Comparison of ENCODE assay signal across 10 cellular contexts in the genomic region with DNA sequence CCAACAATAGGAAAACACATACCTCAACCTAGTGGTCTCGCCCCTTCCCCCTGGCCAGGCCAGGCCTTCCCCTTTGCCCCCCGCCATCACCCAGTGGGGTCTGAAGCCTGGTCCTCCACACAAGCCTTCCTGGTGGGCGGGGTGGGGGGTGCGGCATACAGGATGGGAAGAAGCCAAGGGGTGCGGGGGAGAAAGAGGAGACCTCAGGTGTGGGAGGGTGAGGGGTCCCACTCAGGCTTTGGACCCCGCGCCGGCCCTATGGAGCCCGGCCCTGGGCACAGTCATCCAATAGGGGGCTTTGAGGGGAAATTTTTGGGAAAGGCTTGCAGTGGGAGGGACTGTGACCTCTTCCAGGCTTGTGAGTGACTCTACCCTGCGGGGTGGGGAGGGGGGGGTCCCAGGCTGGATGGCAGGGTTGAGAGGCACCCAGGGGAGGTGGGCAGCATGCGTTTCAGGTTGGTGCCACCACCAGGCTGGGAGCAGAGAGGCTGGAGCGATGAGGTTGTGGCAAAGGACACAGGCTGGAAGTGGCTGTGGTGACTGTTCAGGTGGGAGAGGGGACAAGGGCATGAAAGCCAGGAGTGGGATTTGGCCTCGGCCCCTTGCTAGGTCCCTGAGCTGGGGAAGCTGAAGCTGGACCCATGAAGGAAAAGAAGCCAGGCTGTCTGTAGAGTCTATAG. TPM values are rescaled to one million over a fixed set of nuclear protein-coding genes. Genes with fewer than 3 reads are reported as not detected.
DNase-seq lines count a peak whose midpoint lies in the region; ATAC-seq, FAIRE-seq and TF ChIP-seq lines count a peak whose summit lies in the region.
"Had no signal": no experiment of that assay in that cellular context is flagged by ENCODE, and none has a peak within 500 bp of the region (broad histone marks: within the 10 kb centered on the region; RNA-seq: fewer than 3 reads in every experiment).

No MANE protein-coding gene starts in this region.

- CTCF ChIA-PET in HCT116 (lab: Charles Lee), result no interaction called here

- H3K9ac ChIP-seq in BLaER1, result 0 out of 2 replicates have a peak overlapping the region, but pooled peaks have one; percentile 84
- H3K9ac ChIP-seq in HCT116 (ENCODE audit: low read length), result peak overlapping the region; percentile 76; the same call in 1 of the 2 replicates
- no peak overlapping the region for H3K9ac ChIP-seq in astrocyte (ENCODE audit: low read length)

- peaks cover 5% of the 10 kb centered on the region for H3K4me1 Mint-ChIP-seq in astrocyte (ENCODE audit: low read depth, unreplicated experiment)
- H3K4me1 Mint-ChIP-seq in naive thymus-derived CD8-positive, alpha-beta T cell, result peaks cover 8 to 41% (median 34%) of the 10 kb centered on the region in 4 donors

- RAD21 ChIA-PET in HCT116 (lab: Charles Lee; ENCODE audit: low non-redundant PET in 1 of 2, low total read pairs in 2 of 2, uncharacterized antibody in 2 of 2, unreplicated experiment in 2 of 2), result no interaction called here

- no peak for ATAC-seq in HCT116
- no peak for ATAC-seq in naive thymus-derived CD8-positive, alpha-beta T cell
- no peak for ATAC-seq in GM21526 (IDR thresholded peaks at IDR 0.05; ENCODE audit: low FRiP score, unreplicated experiment)
- ATAC-seq in GM19324 (IDR thresholded peaks at IDR 0.05; ENCODE audit: low FRiP score, unreplicated experiment), result no peak

- H3K4me3 ChIP-seq in BLaER1 (no peak overlapping the region), HCT116 (replicated peaks in 1 of 2; ENCODE audit: low read depth in 1 of 2, low read length in 2 of 2) (peak overlapping the region; percentile 58 to 77), astrocyte (ENCODE audit: insufficient read depth, low read depth, low read length) (no peak overlapping the region)

- no peak overlapping the region for H3K27ac ChIP-seq in BLaER1
- no peak overlapping the region for H3K27ac ChIP-seq in HCT116 (ENCODE audit: low read depth, low read length)
- H3K27ac ChIP-seq in astrocyte (ENCODE audit: low read depth, low read length), result no peak overlapping the region

- no peak for FAIRE-seq in astrocyte (lab: Jason Lieb, UNC)

- H3K36me3 ChIP-seq in BLaER1 (no peaks in the 10 kb centered on the region), HCT116 (ENCODE audit: control insufficient read depth in 1 of 2, insufficient read depth in 2 of 2, low read length in 2 of 2) (no peaks in the 10 kb centered on the region), astrocyte (ENCODE audit: insufficient read depth, low read length) (no peaks in the 10 kb centered on the region)
- H3K36me3 ChIP-seq: right atrium auricular region had no signal

- H3K4me1 ChIP-seq in BLaER1, result peaks cover 54% of the 10 kb centered on the region
- H3K4me1 ChIP-seq in HCT116 (ENCODE audit: control insufficient read depth in 1 of 2, insufficient read depth in 2 of 2, low read length in 2 of 2), result peaks cover 7 to 18% of the 10 kb centered on the region in 2 experiments; a peak in 3 of 4 replicates
- peaks cover 12% of the 10 kb centered on the region for H3K4me1 ChIP-seq in astrocyte (ENCODE audit: insufficient read depth, low read length)

- no peaks in the 10 kb centered on the region for H3K9me2 ChIP-seq in HCT116 (ENCODE audit: insufficient read depth)

- H3K27me3 ChIP-seq in BLaER1 (no peaks in the 10 kb centered on the region), HCT116 (ENCODE audit: insufficient read depth, low read length) (no peaks in the 10 kb centered on the region), astrocyte (ENCODE audit: insufficient read depth, low read length) (no peaks in the 10 kb centered on the region)
- H3K27me3 ChIP-seq: right atrium auricular region had no signal

- no peak for TF ChIP-seq POLR2A in HCT116 (IDR thresholded peaks at IDR 0.05; ENCODE audit: borderline replicate concordance, extremely low read depth, insufficient read depth, insufficient read length)

- H3K36me3 Mint-ChIP-seq in astrocyte (ENCODE audit: low read depth, unreplicated experiment), result no peaks in the 10 kb centered on the region
- peaks cover 0 to 2% (median 0%) of the 10 kb centered on the region in 3 donors for H3K36me3 Mint-ChIP-seq in naive thymus-derived CD8-positive, alpha-beta T cell

- H3K27ac Mint-ChIP-seq in astrocyte (ENCODE audit: unreplicated experiment), result no peak overlapping the region
- H3K27ac Mint-ChIP-seq in naive thymus-derived CD8-positive, alpha-beta T cell, result peak overlapping the region in 3 of 10 donors; percentile 41 to 74 (median 49)

- H3K27me3 Mint-ChIP-seq in astrocyte (ENCODE audit: low read depth, unreplicated experiment), result peaks cover 20% of the 10 kb centered on the region
- no peaks in the 10 kb centered on the region for H3K27me3 Mint-ChIP-seq in naive thymus-derived CD8-positive, alpha-beta T cell

- H3K79me2 ChIP-seq in HCT116 (ENCODE audit: insufficient read depth, low read length) (no peaks in the 10 kb centered on the region), astrocyte (ENCODE audit: insufficient read depth, low read length) (no peaks in the 10 kb centered on the region)

- H3K9me3 ChIP-seq in BLaER1 (no peaks in the 10 kb centered on the region), HCT116 (ENCODE audit: control insufficient read depth in 1 of 2, insufficient read depth in 1 of 2, low read depth in 1 of 2, low read length in 2 of 2) (no peaks in the 10 kb centered on the region), astrocyte (ENCODE audit: insufficient read depth, low read depth, low read length) (no peaks in the 10 kb centered on the region)
- H3K9me3 ChIP-seq: right atrium auricular region had no signal

- H3K4me3 Mint-ChIP-seq in astrocyte (ENCODE audit: unreplicated experiment), result peak overlapping the region; percentile 70
- H3K4me3 Mint-ChIP-seq in naive thymus-derived CD8-positive, alpha-beta T cell, result peak overlapping the region in 9 of 10 donors; percentile 55 to 89 (median 74)

- BruUV-seq in HCT116 (replicated peaks; lab: Mats Ljungman, UMichigan), result no TSS peak

- H4K20me1 ChIP-seq in BLaER1 (no peaks in the 10 kb centered on the region), HCT116 (ENCODE audit: insufficient read depth) (no peaks in the 10 kb centered on the region), astrocyte (ENCODE audit: insufficient read depth, low read length) (no peaks in the 10 kb centered on the region)

- DNase-seq in HCT116 (ENCODE audit: low read depth, low spot score) (no peak), astrocyte (ENCODE audit: low read depth) (no peak), RKO (ENCODE audit: low spot score) (no peak), DMS79 (lab: John Stamatoyannopoulos, UW) (no peak)
- no peak for DNase-seq in naive thymus-derived CD8-positive, alpha-beta T cell
- DNase-seq: activated CD8-positive, alpha-beta memory T cell treated with anti-CD3 and anti-CD28 coated beads, Interleukin-2, amount 50 U/mL, for 48 hours had no signal

- intact Hi-C loops in HCT116 (cut with micrococcal nuclease), result no loop called here

- TF ChIP-seq CTCF in HCT116 (IDR thresholded peaks at IDR 0.05 in 2 of 3, conservative IDR thresholded peaks at IDR 0.05 in 1 of 3; ENCODE audit: borderline replicate concordance in 1 of 3, insufficient read depth in 1 of 3, low read depth in 2 of 3, low read length in 2 of 3) (no peak), astrocyte (IDR thresholded peaks at IDR 0.05; ENCODE audit: insufficient read depth, low read depth, low read length) (no peak)

- TF ChIP-seq RAD21 in HCT116 (IDR thresholded peaks at IDR 0.05; ENCODE audit: low read depth), result no peak

- POLR2A ChIA-PET in HCT116 (lab: Charles Lee), result no interaction called here
- POLR2A ChIA-PET in naive thymus-derived CD8-positive, alpha-beta T cell (lab: Charles Lee), result no interaction called here

- peak overlapping the region; percentile 93 for H3K4me2 ChIP-seq in BLaER1
- peak overlapping the region; percentile 76 for H3K4me2 ChIP-seq in HCT116 (ENCODE audit: low read length)
- H3K4me2 ChIP-seq in astrocyte (ENCODE audit: low read length), result peak overlapping the region; percentile 90

- no peaks in the 10 kb centered on the region for H3K9me3 Mint-ChIP-seq in astrocyte (ENCODE audit: unreplicated experiment)
- no peaks in the 10 kb centered on the region for H3K9me3 Mint-ChIP-seq in naive thymus-derived CD8-positive, alpha-beta T cell

- no peak overlapping the region for H2AFZ ChIP-seq in HCT116 (ENCODE audit: low read depth, low read length, poor library complexity, severe bottlenecking)
- H2AFZ ChIP-seq in astrocyte (ENCODE audit: low read depth, low read length), result no peak overlapping the region

TF ChIP-seq in HCT116, 20 proteins besides CTCF, POLR2A, EP300 and RAD21 (continues in another document):
- TF ChIP-seq, protein P1, sequence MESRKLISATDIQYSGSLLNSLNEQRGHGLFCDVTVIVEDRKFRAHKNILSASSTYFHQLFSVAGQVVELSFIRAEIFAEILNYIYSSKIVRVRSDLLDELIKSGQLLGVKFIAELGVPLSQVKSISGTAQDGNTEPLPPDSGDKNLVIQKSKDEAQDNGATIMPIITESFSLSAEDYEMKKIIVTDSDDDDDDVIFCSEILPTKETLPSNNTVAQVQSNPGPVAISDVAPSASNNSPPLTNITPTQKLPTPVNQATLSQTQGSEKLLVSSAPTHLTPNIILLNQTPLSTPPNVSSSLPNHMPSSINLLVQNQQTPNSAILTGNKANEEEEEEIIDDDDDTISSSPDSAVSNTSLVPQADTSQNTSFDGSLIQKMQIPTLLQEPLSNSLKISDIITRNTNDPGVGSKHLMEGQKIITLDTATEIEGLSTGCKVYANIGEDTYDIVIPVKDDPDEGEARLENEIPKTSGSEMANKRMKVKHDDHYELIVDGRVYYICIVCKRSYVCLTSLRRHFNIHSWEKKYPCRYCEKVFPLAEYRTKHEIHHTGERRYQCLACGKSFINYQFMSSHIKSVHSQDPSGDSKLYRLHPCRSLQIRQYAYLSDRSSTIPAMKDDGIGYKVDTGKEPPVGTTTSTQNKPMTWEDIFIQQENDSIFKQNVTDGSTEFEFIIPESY (IDR thresholded peaks at IDR 0.05; ENCODE audit: extremely low read depth, insufficient replicate concordance, low read length), result no peak
- no peak for TF ChIP-seq EZH2 (IDR thresholded peaks at IDR 0.05)
- no peak for TF ChIP-seq EGR1 (IDR thresholded peaks at IDR 0.05; ENCODE audit: low read depth)
- TF ChIP-seq TCF7L2 (IDR thresholded peaks at IDR 0.05; ENCODE audit: borderline replicate concordance, extremely low read depth, insufficient read depth, insufficient read length), result no peak
- no peak for TF ChIP-seq SRF (IDR thresholded peaks at IDR 0.05; ENCODE audit: low read depth)
- no peak for TF ChIP-seq CBX3 (IDR thresholded peaks at IDR 0.05; ENCODE audit: low read depth)
- TF ChIP-seq ELF1 (IDR thresholded peaks at IDR 0.05; ENCODE audit: borderline replicate concordance, low read depth), result no peak
- TF ChIP-seq SIN3A (IDR thresholded peaks at IDR 0.05; ENCODE audit: low read depth), result no peak
- no peak for TF ChIP-seq SP1 (IDR thresholded peaks at IDR 0.05; ENCODE audit: low read depth)
- no peak for TF ChIP-seq EZH2phosphoT487 (IDR thresholded peaks at IDR 0.05; ENCODE audit: borderline replicate concordance)
- no peak for TF ChIP-seq FOSL1 (IDR thresholded peaks at IDR 0.05; ENCODE audit: low read depth)
- TF ChIP-seq POLR2AphosphoS5 (IDR thresholded peaks at IDR 0.05; ENCODE audit: low read depth, low read length), result no peak

RNA-seq across cellular contexts. Expression of a gene that starts 1.3 kb away (rescaled TPM):
- total RNA-seq in HCT116 (2021; ENCODE audit: unreplicated experiment), result 15.9 TPM
- 25.7 and 34.9 TPM in 2 replicates for polyA plus RNA-seq in HCT116 (2012)
- 14.3 and 16.0 TPM in 2 replicates for total RNA-seq in astrocyte
- total RNA-seq in naive thymus-derived CD8-positive, alpha-beta T cell, result 10 to 100 TPM; 18.2 to 19.3 TPM
- polyA plus RNA-seq in naive thymus-derived CD8-positive, alpha-beta T cell, result 10 to 100 TPM; 37.0 to 65.6 (median 37.1) TPM

Comparison
In these comparisons a context has a peak if more than half of its experiments do, and no peak if none do; other contexts are left out.
1. H3K4me3 ChIP-seq: peak in HCT116 (2 of 2); none in BLaER1 (single experiment) and astrocyte (single experiment).
2. Peak in every context shown above with its lines, with median percentiles within 50 percentile points of each other: H3K4me2 ChIP-seq.